In genomic region chr2:24515841-24516240, GRCh38 we compare ENCODE assay signal across 1 cellular context.
TF ChIP-seq lines count a peak whose summit lies in the region.

No MANE protein-coding gene starts in this region.

TF ChIP-seq in GM12878, 131 proteins besides CTCF, POLR2A, EP300 and RAD21:
- TF ChIP-seq NKRF (conservative IDR thresholded peaks at IDR 0.05), result no peak
- TF ChIP-seq ZNF24 (IDR thresholded peaks at IDR 0.05), result peak; percentile 88
- peak; percentile 41; the same call in 1 of the 2 replicates for TF ChIP-seq ZNF384 (IDR thresholded peaks at IDR 0.05; ENCODE audit: borderline replicate concordance, low read depth, low read length)
TF ChIP-seq in GM12878: peak in this region for 2.
